ENCODE assay signal across 8 cellular contexts in the genomic region with DNA sequence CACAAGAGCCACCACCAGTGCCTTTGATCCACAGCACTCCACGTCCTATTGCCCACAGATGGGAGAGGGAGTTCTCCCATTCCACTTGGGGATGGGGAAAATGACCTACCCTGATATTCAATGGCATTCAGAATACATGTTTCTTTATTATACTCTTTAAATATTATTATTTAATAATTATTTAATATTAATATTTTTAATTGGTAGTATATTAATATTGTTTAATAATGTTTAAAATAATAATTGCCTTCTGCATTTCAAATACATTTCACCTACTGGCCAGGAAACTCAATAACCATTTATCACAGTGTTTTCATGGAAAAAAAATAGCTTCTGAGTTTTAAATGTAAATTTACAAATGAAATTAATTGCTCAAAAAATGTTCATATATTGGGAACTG.
"Had no signal": no experiment of that assay in that cellular context is flagged by ENCODE, and none has a peak within 500 bp of the region (broad histone marks: within the 10 kb centered on the region; RNA-seq: fewer than 3 reads in every experiment).

No MANE protein-coding gene starts in this region.

- H3K4me2 ChIP-seq: GM23338 had no signal

- H3K4me1 Mint-ChIP-seq: IgD-negative memory B cell had no signal

- H3K36me3 Mint-ChIP-seq: IgD-negative memory B cell had no signal

- DNase-seq: H9, HCEC 1CT, KBM-7 had no signal

- H2AFZ ChIP-seq: GM23338 had no signal

- H3K4me3 ChIP-seq: GM23338 had no signal

- FAIRE-seq: H1, H54, HepG2 had no signal

- H3K4me3 Mint-ChIP-seq: GM23338, H9, IgD-negative memory B cell had no signal

- H3K27ac Mint-ChIP-seq: GM23338, H9, IgD-negative memory B cell had no signal

- H3K9me3 Mint-ChIP-seq: GM23338, H9 had no signal

- ATAC-seq: GM23338, HepG2 had no signal
